Comparison of ENCODE assay signal across 8 cellular contexts in genomic region chr11:8017894-8018741, GRCh38.
DNase-seq lines count a peak whose midpoint lies in the region; ATAC-seq lines count a peak whose summit lies in the region.

No MANE protein-coding gene starts in this region.

- H3K27me3 ChIP-seq in mucosa of rectum (ENCODE audit: control insufficient read depth in 2 of 2, insufficient read depth in 2 of 2, low read length in 2 of 2), result peaks cover 20 to 22% of the 10 kb centered on the region in 2 donors

- peaks cover 4 to 6% of the 10 kb centered on the region in 2 donors for H3K4me1 ChIP-seq in mucosa of rectum (ENCODE audit: control insufficient read depth in 2 of 2, insufficient read depth in 2 of 2, low read length in 2 of 2)

- peak overlapping the region; percentile 56 to 62 for H3K4me3 ChIP-seq in mucosa of rectum (ENCODE audit: low read length in 2 of 2)

- peak overlapping the region; percentile 38 to 46 for H3K27ac ChIP-seq in mucosa of rectum (ENCODE audit: low read depth in 2 of 2, low read length in 2 of 2)

- no peak for DNase-seq in stimulated activated naive CD8-positive, alpha-beta T cell treated with anti-CD3 and anti-CD28 coated beads, Interleukin-15, Interleukin-2, amounts not matched to agents 100 U/mL and 50 U/mL, for 24 hours
- DNase-seq in ecto neural progenitor cell (ENCODE audit: low spot score) (peak; percentile 51), GF-D8 (lab: John Stamatoyannopoulos, UW) (no peak), T1000 (lab: John Stamatoyannopoulos, UW) (no peak)
- no peak for DNase-seq in effector CD4-positive, alpha-beta T cell

- no peak for ATAC-seq in stimulated activated naive CD8-positive, alpha-beta T cell treated with anti-CD3 and anti-CD28 coated beads, Interleukin-15, Interleukin-2, amounts not matched to agents 100 U/mL and 50 U/mL, for 24 hours
- no peak for ATAC-seq in HG02623 (IDR thresholded peaks at IDR 0.05; ENCODE audit: unreplicated experiment)

- no peaks in the 10 kb centered on the region for H3K36me3 ChIP-seq in mucosa of rectum (ENCODE audit: control insufficient read depth in 2 of 2, insufficient read depth in 2 of 2, low read length in 2 of 2)

- no peaks in the 10 kb centered on the region for H3K9me3 Mint-ChIP-seq in stimulated activated naive CD8-positive, alpha-beta T cell treated with anti-CD3 and anti-CD28 coated beads, Interleukin-15, Interleukin-2, amounts not matched to agents 100 ng/mL and 50 ng/mL, for 24 hours

- no peaks in the 10 kb centered on the region for H3K36me3 Mint-ChIP-seq in stimulated activated naive CD8-positive, alpha-beta T cell treated with anti-CD3 and anti-CD28 coated beads, Interleukin-15, Interleukin-2, amounts not matched to agents 100 ng/mL and 50 ng/mL, for 24 hours (ENCODE audit: low read depth)

- H3K9me3 ChIP-seq in mucosa of rectum (ENCODE audit: control insufficient read depth in 2 of 2, low read length in 2 of 2), result no peaks in the 10 kb centered on the region

- H3K4me3 Mint-ChIP-seq in stimulated activated naive CD8-positive, alpha-beta T cell treated with anti-CD3 and anti-CD28 coated beads, Interleukin-15, Interleukin-2, amounts not matched to agents 100 ng/mL and 50 ng/mL, for 24 hours, result peak overlapping the region; percentile 64

- peaks cover 53% of the 10 kb centered on the region for H3K27me3 Mint-ChIP-seq in stimulated activated naive CD8-positive, alpha-beta T cell treated with anti-CD3 and anti-CD28 coated beads, Interleukin-15, Interleukin-2, amounts not matched to agents 100 ng/mL and 50 ng/mL, for 24 hours

- peaks cover 14% of the 10 kb centered on the region for H3K4me1 Mint-ChIP-seq in stimulated activated naive CD8-positive, alpha-beta T cell treated with anti-CD3 and anti-CD28 coated beads, Interleukin-15, Interleukin-2, amounts not matched to agents 100 ng/mL and 50 ng/mL, for 24 hours (ENCODE audit: low read depth)

- H3K9ac ChIP-seq in mucosa of rectum (ENCODE audit: low read depth in 1 of 2, low read length in 2 of 2), result no peak overlapping the region

- H3K27ac Mint-ChIP-seq in stimulated activated naive CD8-positive, alpha-beta T cell treated with anti-CD3 and anti-CD28 coated beads, Interleukin-15, Interleukin-2, amounts not matched to agents 100 ng/mL and 50 ng/mL, for 24 hours, result peak overlapping the region; percentile 26
